ENCODE assay signal across 21 cellular contexts in the genomic region with DNA sequence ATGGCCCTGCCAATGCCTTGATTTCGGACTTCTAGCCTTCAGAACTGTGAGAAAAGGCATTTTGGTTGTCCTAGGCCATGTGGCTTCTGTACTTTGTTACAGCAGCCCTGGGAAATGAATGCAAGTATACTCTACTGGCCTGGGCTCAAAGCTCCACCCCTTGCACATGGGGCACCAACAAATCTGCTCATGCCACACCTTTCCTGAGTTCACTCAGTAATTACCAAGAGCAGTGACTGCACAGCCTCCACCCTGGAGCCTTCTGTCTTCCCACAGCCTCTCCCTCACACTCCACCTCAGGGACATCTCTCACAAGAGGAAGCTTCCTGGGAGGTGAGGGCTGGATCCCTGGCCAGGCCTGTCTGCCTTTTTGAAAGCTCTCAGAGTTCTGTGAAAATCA. TPM values are rescaled to one million over a fixed set of nuclear protein-coding genes. Genes with fewer than 3 reads are reported as not detected.
DNase-seq lines count a peak whose midpoint lies in the region; ATAC-seq and TF ChIP-seq lines count a peak whose summit lies in the region.
"Had no signal": no experiment of that assay in that cellular context is flagged by ENCODE, and none has a peak within 500 bp of the region (broad histone marks: within the 10 kb centered on the region; RNA-seq: fewer than 3 reads in every experiment).

No MANE protein-coding gene starts in this region.

- H3K27ac ChIP-seq in hepatocyte = no peak overlapping the region
- H3K27ac ChIP-seq: HL-60, Peyer's patch, SJSA1 had no signal

- H2AFZ ChIP-seq in hepatocyte = no peak overlapping the region
- H2AFZ ChIP-seq: GM23338 had no signal

- peak; percentile 40 for ATAC-seq in stimulated activated memory B cell treated with anti-CD40 and anti-IgM and Interleukin-4, amounts not matched to agents 10 μg/mL and 1 μg/mL and 100 μg/mL, for 72 hours
- ATAC-seq: GM23338 had no signal

- no peaks in the 10 kb centered on the region for H3K79me2 ChIP-seq in hepatocyte

- no peak overlapping the region for H3K27ac Mint-ChIP-seq in stimulated activated memory B cell treated with anti-CD40 and anti-IgM and Interleukin-4, amounts not matched to agents 10 μg/mL and 1 μg/mL and 100 μg/mL, for 72 hours
- H3K27ac Mint-ChIP-seq: GM23338 had no signal

- 89% methylated on average over 1 of the region's 1 CpG for WGBS in hepatocyte (ENCODE audit: low lambda C conversion rate, missing lambda C conversion rate)

- TF ChIP-seq CTCF in hepatocyte (IDR thresholded peaks at IDR 0.05; ENCODE audit: poor library complexity) = no peak

- no peaks in the 10 kb centered on the region for H3K4me1 ChIP-seq in hepatocyte (ENCODE audit: insufficient read depth)
- H3K4me1 ChIP-seq: Peyer's patch, SJSA1 had no signal

- H3K36me3 Mint-ChIP-seq in stimulated activated memory B cell treated with anti-CD40 and anti-IgM and Interleukin-4, amounts not matched to agents 10 μg/mL and 1 μg/mL and 100 μg/mL, for 72 hours = no peaks in the 10 kb centered on the region
- H3K36me3 Mint-ChIP-seq: CD4-positive, CD25-positive, alpha-beta regulatory T cell had no signal

- no peaks in the 10 kb centered on the region for H3K27me3 Mint-ChIP-seq in stimulated activated memory B cell treated with anti-CD40 and anti-IgM and Interleukin-4, amounts not matched to agents 10 μg/mL and 1 μg/mL and 100 μg/mL, for 72 hours
- H3K27me3 Mint-ChIP-seq: CD4-positive, CD25-positive, alpha-beta regulatory T cell had no signal

- H3K4me3 ChIP-seq in hepatocyte = no peak overlapping the region
- H3K4me3 ChIP-seq: GM23338, Peyer's patch, SJSA1 had no signal

- no peaks in the 10 kb centered on the region for H3K27me3 ChIP-seq in hepatocyte
- H3K27me3 ChIP-seq: Peyer's patch had no signal

- no peaks in the 10 kb centered on the region for H3K9me2 ChIP-seq in hepatocyte (replicated peaks; ENCODE audit: insufficient read depth)

- H3K4me2 ChIP-seq in hepatocyte = no peak overlapping the region
- H3K4me2 ChIP-seq: GM23338 had no signal

- no peak overlapping the region for H3K4me3 Mint-ChIP-seq in stimulated activated memory B cell treated with anti-CD40 and anti-IgM and Interleukin-4, amounts not matched to agents 10 μg/mL and 1 μg/mL and 100 μg/mL, for 72 hours
- H3K4me3 Mint-ChIP-seq: CD4-positive, CD25-positive, alpha-beta regulatory T cell; GM23338 had no signal

- no peaks in the 10 kb centered on the region for H3K4me1 Mint-ChIP-seq in stimulated activated memory B cell treated with anti-CD40 and anti-IgM and Interleukin-4, amounts not matched to agents 10 μg/mL and 1 μg/mL and 100 μg/mL, for 72 hours
- H3K4me1 Mint-ChIP-seq: CD4-positive, CD25-positive, alpha-beta regulatory T cell had no signal

- H3K9me3 Mint-ChIP-seq in stimulated activated memory B cell treated with anti-CD40 and anti-IgM and Interleukin-4, amounts not matched to agents 10 μg/mL and 1 μg/mL and 100 μg/mL, for 72 hours = no peaks in the 10 kb centered on the region
- H3K9me3 Mint-ChIP-seq: CD4-positive, CD25-positive, alpha-beta regulatory T cell; GM23338 had no signal

- DNase-seq in NCI-H69 (lab: John Stamatoyannopoulos, UW) (peak; percentile 39), RPMI8226 (peak; percentile 11), hepatocyte (ENCODE audit: low spot score) (peak; percentile 11), kidney glomerular epithelial cell (lab: John Stamatoyannopoulos, UW) (no peak), HT-29 (ENCODE audit: low spot score) (no peak), LoVo (ENCODE audit: low spot score) (no peak)
- DNase-seq: CD4-positive, CD25-positive, alpha-beta regulatory T cell; DMS79 treated with DMSO at 0.1 percent for 48 hours; HCEC 1CT; KBM-7; NCI-H1092 treated with DMSO at 0.1 percent for 48 hours; NCI-H1436 treated with DMSO at 0.1 percent for 48 hours; NCI-H1930; NCI-H2227 treated with DMSO at 0.1 percent for 48 hours; NCI-H510A treated with DMSO at 0.1 percent for 48 hours; NCI-H774 had no signal

- H3K36me3 ChIP-seq in hepatocyte (replicated peaks; ENCODE audit: insufficient read depth, low read depth) = no peaks in the 10 kb centered on the region
- H3K36me3 ChIP-seq: Peyer's patch, SJSA1 had no signal

- H3K9me3 ChIP-seq in hepatocyte (ENCODE audit: low read depth) = no peaks in the 10 kb centered on the region
- H3K9me3 ChIP-seq: Peyer's patch, SJSA1 had no signal

- no peaks in the 10 kb centered on the region for H4K20me1 ChIP-seq in hepatocyte (ENCODE audit: insufficient read depth, poor library complexity, severe bottlenecking)

RNA-seq across cellular contexts. Expression of gene GAB1, which starts 29.1 kb away (rescaled TPM):
- 30.7 and 37.5 TPM in 2 replicates for total RNA-seq in hepatocyte
- 6.0 and 10.9 TPM in 2 replicates for polyA plus RNA-seq in hepatocyte
- 7.8 and 8.7 TPM in 2 replicates for total RNA-seq in HT-29 (2014; rRNA removed; shearing (Covaris generic))
- polyA plus RNA-seq: CD4-positive, CD25-positive, alpha-beta regulatory T cell had no signal

Comparison
In these comparisons a context has a peak if more than half of its experiments do, and no peak if none do; other contexts are left out.
1. DNase-seq: peak in NCI-H69 (single experiment), RPMI8226 (single experiment) and hepatocyte (single experiment); none in kidney glomerular epithelial cell (single experiment), HT-29 (single experiment) and LoVo (single experiment).